Comparison of ENCODE assay signal across 8 cellular contexts in genomic region chr1:150281758-150282557, GRCh38. TPM values are rescaled to one million over a fixed set of nuclear protein-coding genes. Genes with fewer than 3 reads are reported as not detected.
DNase-seq lines count a peak whose midpoint lies in the region; ATAC-seq and TF ChIP-seq lines count a peak whose summit lies in the region.

A gene with protein sequence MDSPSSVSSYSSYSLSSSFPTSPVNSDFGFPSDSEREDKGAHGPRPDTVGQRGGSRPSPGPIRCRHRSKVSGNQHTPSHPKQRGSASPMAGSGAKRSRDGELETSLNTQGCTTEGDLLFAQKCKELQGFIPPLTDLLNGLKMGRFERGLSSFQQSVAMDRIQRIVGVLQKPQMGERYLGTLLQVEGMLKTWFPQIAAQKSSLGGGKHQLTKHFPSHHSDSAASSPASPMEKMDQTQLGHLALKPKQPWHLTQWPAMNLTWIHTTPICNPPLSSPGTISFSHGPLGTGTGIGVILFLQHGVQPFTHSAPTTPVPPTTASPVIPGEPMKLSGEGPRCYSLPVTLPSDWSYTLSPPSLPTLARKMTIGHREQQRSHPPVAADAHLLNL (plus strand): TSS chr1:150282554. CDS start chr1:150283268, 714 bp downstream.

- peak within 1 kb of the TSS; percentile 72 for H3K27ac Mint-ChIP-seq in activated T-cell treated with anti-CD3 and anti-CD28 coated beads, Interleukin-2, amount 50 U/mL, for 72 hours

- H3K9me3 ChIP-seq in HUES48 (ENCODE audit: control insufficient read depth, insufficient read depth, low read length) (no peaks in the 10 kb centered on the region), OCI-LY3 (ENCODE audit: insufficient read depth, low read length) (no peaks in the 10 kb centered on the region), mucosa of descending colon (no peaks in the 10 kb centered on the region)

- peaks cover 30% of the 10 kb centered on the region for H3K4me1 Mint-ChIP-seq in activated T-cell treated with anti-CD3 and anti-CD28 coated beads, Interleukin-2, amount 50 U/mL, for 72 hours (ENCODE audit: low read depth)

- TF ChIP-seq CTCF in OCI-LY3 (IDR thresholded peaks at IDR 0.05; ENCODE audit: low read depth, low read length): no peak
- no peak for TF ChIP-seq CTCF in mucosa of descending colon (IDR thresholded peaks at IDR 0.05)

- H4K20me1 ChIP-seq in OCI-LY3 (ENCODE audit: insufficient read depth, low read length): no peaks in the 10 kb centered on the region

- H3K9ac ChIP-seq in HUES48 (ENCODE audit: low read depth, low read length) (peak within 1 kb of the TSS; percentile 84), OCI-LY3 (ENCODE audit: low read length) (peak within 1 kb of the TSS; percentile 17; the same call in 1 of the 2 replicates)

- peak within 1 kb of the TSS; percentile 86 to 91 for H3K4me3 Mint-ChIP-seq in activated T-cell treated with anti-CD3 and anti-CD28 coated beads, Interleukin-2, amount 50 U/mL, for 72 hours

- intact Hi-C loops in mucosa of descending colon (cut with DNase I, micrococcal nuclease): no loop called here

- peak within 1 kb of the TSS; percentile 63 for H3K27ac ChIP-seq in HUES48 (ENCODE audit: low read depth, low read length)
- H3K27ac ChIP-seq in OCI-LY3 (ENCODE audit: low read length): no peak within 1 kb of the TSS

- H3K79me2 ChIP-seq in OCI-LY3 (ENCODE audit: low read length): no peaks in the 10 kb centered on the region

- peaks cover 0 to 2% of the 10 kb centered on the region in 2 donors for H3K36me3 Mint-ChIP-seq in activated T-cell treated with anti-CD3 and anti-CD28 coated beads, Interleukin-2, amount 50 U/mL, for 72 hours (ENCODE audit: insufficient read depth in 2 of 2)

- H3K4me1 ChIP-seq in HUES48 (ENCODE audit: control insufficient read depth, insufficient read depth, low read length) (peaks cover 12% of the 10 kb centered on the region; the same call in 1 of the 2 replicates), OCI-LY3 (ENCODE audit: low read length) (peaks cover 32% of the 10 kb centered on the region), mucosa of descending colon (ENCODE audit: low read depth) (peaks cover 19% of the 10 kb centered on the region)

- peak within 1 kb of the TSS; percentile 62 for H3K4me2 ChIP-seq in OCI-LY3 (ENCODE audit: low read length)

- H2AFZ ChIP-seq in OCI-LY3 (ENCODE audit: low read depth, low read length): peak within 1 kb of the TSS; percentile 91

- DNase-seq in activated T-cell treated with anti-CD3 and anti-CD28 coated beads, Interleukin-2, amount 50 U/mL, for 72 hours: peak; percentile 72 to 79
- DNase-seq in mucosa of descending colon: peak; percentile 75 to 88 (median 83)
- peak; percentile 41 to 56 for DNase-seq in stimulated activated CD8-positive, alpha-beta memory T cell treated with anti-CD3 and anti-CD28 coated beads, Interleukin-2, amount 100 ng/mL, for 1 hour (ENCODE audit: low read depth in 2 of 2)

- H3K27me3 ChIP-seq in HUES48 (ENCODE audit: control insufficient read depth, insufficient read depth, low read length): peaks cover 12% of the 10 kb centered on the region; the same call in 1 of the 2 replicates
- H3K27me3 ChIP-seq in OCI-LY3 (ENCODE audit: low read depth, low read length): no peaks in the 10 kb centered on the region

- H3K27me3 Mint-ChIP-seq in activated T-cell treated with anti-CD3 and anti-CD28 coated beads, Interleukin-2, amount 50 U/mL, for 72 hours (ENCODE audit: low read depth): peaks cover 5% of the 10 kb centered on the region

- H3K4me3 ChIP-seq in HUES48 (ENCODE audit: low read depth, low read length): peak within 1 kb of the TSS; percentile 73
- peak within 1 kb of the TSS; percentile 45 for H3K4me3 ChIP-seq in OCI-LY3 (ENCODE audit: low read length)
- H3K4me3 ChIP-seq in mucosa of descending colon: no peak within 1 kb of the TSS

- H3K9me3 Mint-ChIP-seq in activated T-cell treated with anti-CD3 and anti-CD28 coated beads, Interleukin-2, amount 50 U/mL, for 72 hours: no peaks in the 10 kb centered on the region

- ATAC-seq in GM18505 (IDR thresholded peaks at IDR 0.05; ENCODE audit: unreplicated experiment) (no peak), esophagus mucosa (peak; percentile 95), mucosa of descending colon (peak; percentile 84), GM21360 (IDR thresholded peaks at IDR 0.05; ENCODE audit: unreplicated experiment) (no peak)
- ATAC-seq in activated T-cell treated with anti-CD3 and anti-CD28 coated beads, Interleukin-2, amount 50 U/mL, for 72 hours (replicated peaks in 1 of 2): peak; percentile 97

- H3K36me3 ChIP-seq in HUES48 (ENCODE audit: control insufficient read depth, insufficient read depth, low read length) (peaks cover 19% of the 10 kb centered on the region), OCI-LY3 (replicated peaks; ENCODE audit: low read depth, low read length) (no peaks in the 10 kb centered on the region), mucosa of descending colon (ENCODE audit: low read depth) (no peaks in the 10 kb centered on the region)

- peak; percentile 17 for TF ChIP-seq POLR2A in GM18505 (IDR thresholded peaks at IDR 0.05; ENCODE audit: borderline replicate concordance, extremely low read depth, insufficient read depth, insufficient read length)

RNA-seq across cellular contexts. Expression of the gene that starts here (rescaled TPM):
- total RNA-seq in activated T-cell treated with anti-CD3 and anti-CD28 coated beads, Interleukin-2, amount 50 U/mL, for 72 hours: 1 to 10 TPM; 1.6 to 2.4 TPM
- total RNA-seq in esophagus mucosa (3.1 TPM), mucosa of descending colon (10 to 100 TPM in 1 of 3 donors, 1 to 10 TPM in 1, under 1 TPM in 1; 0.49 to 12.6 (median 1.6) TPM)

Comparison
In these comparisons a context has a peak if more than half of its experiments do, and no peak if none do; other contexts are left out.
1. ATAC-seq: peak in activated T-cell treated with anti-CD3 and anti-CD28 coated beads, Interleukin-2, amount 50 U/mL, for 72 hours (2 of 2), esophagus mucosa (single experiment) and mucosa of descending colon (single experiment); none in GM18505 (single experiment) and GM21360 (single experiment).
2. Peak in every context shown above with its lines, with median percentiles within 50 percentile points of each other: DNase-seq.